ENCODE assay signal across 24 cellular contexts in the genomic region with DNA sequence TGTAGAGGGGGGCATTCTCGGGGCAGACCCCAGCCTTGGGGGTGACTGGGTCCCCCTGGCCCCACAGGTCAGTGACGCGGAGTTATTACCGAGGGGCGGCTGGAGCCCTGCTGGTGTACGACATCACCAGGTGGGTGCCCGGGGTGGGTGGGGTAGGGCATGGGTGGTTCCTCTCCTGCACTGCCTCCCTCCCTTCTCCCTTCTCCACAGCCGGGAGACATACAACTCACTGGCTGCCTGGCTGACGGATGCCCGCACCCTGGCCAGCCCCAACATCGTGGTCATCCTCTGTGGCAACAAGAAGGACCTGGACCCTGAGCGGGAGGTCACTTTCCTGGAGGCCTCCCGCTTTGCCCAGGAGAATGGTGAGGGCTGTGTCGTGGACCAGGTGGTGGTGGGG.
DNase-seq lines count a peak whose midpoint lies in the region; ATAC-seq and TF ChIP-seq lines count a peak whose summit lies in the region.
"Had no signal": no experiment of that assay in that cellular context is flagged by ENCODE, and none has a peak within 500 bp of the region (broad histone marks: within the 10 kb centered on the region; RNA-seq: fewer than 3 reads in every experiment).

No MANE protein-coding gene starts in this region.

- H3K27me3 Mint-ChIP-seq in central memory CD8-positive, alpha-beta T cell = no peaks in the 10 kb centered on the region
- H3K27me3 Mint-ChIP-seq: CD4-positive, alpha-beta T cell had no signal

- no peak overlapping the region for H3K27ac ChIP-seq in HEK293 (ENCODE audit: extremely low read depth, low read depth, low read length)
- H3K27ac ChIP-seq: A549; BLaER1 treated with 17β-estradiol and CSF1 and Interleukin-3, amounts not matched to agents 10 nM and 100 nM; GM23248 had no signal

- H3K4me1 Mint-ChIP-seq in central memory CD8-positive, alpha-beta T cell = peaks cover 24% of the 10 kb centered on the region
- H3K4me1 Mint-ChIP-seq in stimulated activated effector memory CD8-positive, alpha-beta T cell treated with anti-CD3 and anti-CD28 coated beads, Interleukin-12 subunit alpha, Interleukin-12 subunit beta, amount 100 ng/mL, for 72 hours = peaks cover 47% of the 10 kb centered on the region

- H3K4me3 ChIP-seq in HEK293 (ENCODE audit: low read depth, low read length) = no peak overlapping the region
- H3K4me3 ChIP-seq: A549; BLaER1 treated with 17β-estradiol and CSF1 and Interleukin-3, amounts not matched to agents 10 nM and 100 nM; GM12878; GM23248 had no signal

- H3K36me3 ChIP-seq in HEK293 (ENCODE audit: control insufficient read depth in 2 of 2, insufficient read depth in 1 of 2, low read length in 2 of 2) = peaks cover 0 to 23% of the 10 kb centered on the region in 2 experiments; a peak in 1 of 3 replicates
- H3K36me3 ChIP-seq: BE2C had no signal

- POLR2A ChIA-PET in HEK293 (lab: Yijun Ruan, JAX) = interaction anchor here (0.6 kb wide), 2 partner anchors 17 to 110 kb away, joined by 3 to 5 read pairs; no protein-coding TSS in a partner anchor

- no peaks in the 10 kb centered on the region for H3K9me3 ChIP-seq in HEK293 (ENCODE audit: control insufficient read depth, insufficient read depth, low read depth, low read length)
- H3K9me3 ChIP-seq: A549; BE2C; BLaER1 treated with 17β-estradiol and CSF1 and Interleukin-3, amounts not matched to agents 10 nM and 100 nM had no signal

- CTCF ChIA-PET in HEK293 (lab: Yijun Ruan, JAX) = interaction anchor here (0.6 kb wide), 1 partner anchor 375 kb away, joined by 3 read pairs; no protein-coding TSS in a partner anchor

- H3K4me1 ChIP-seq in HEK293 (ENCODE audit: control insufficient read depth, insufficient read depth, low read length) = peaks cover 5% of the 10 kb centered on the region; the same call in 1 of the 2 replicates

- ATAC-seq in central memory CD8-positive, alpha-beta T cell (replicated peaks; ENCODE audit: extremely low read depth, poor library complexity, severe bottlenecking) = no peak
- no peak for ATAC-seq in stimulated activated effector memory CD8-positive, alpha-beta T cell treated with anti-CD3 and anti-CD28 coated beads, Interleukin-12 subunit alpha, Interleukin-12 subunit beta, amount 100 ng/mL, for 72 hours
- no peak for ATAC-seq in HG03196 (IDR thresholded peaks at IDR 0.05; ENCODE audit: unreplicated experiment)
- ATAC-seq: A549, GM12878, HCT116 had no signal

- H3K36me3 Mint-ChIP-seq in central memory CD8-positive, alpha-beta T cell (ENCODE audit: insufficient read depth) = peaks cover 31% of the 10 kb centered on the region
- peaks cover 61% of the 10 kb centered on the region for H3K36me3 Mint-ChIP-seq in stimulated activated effector memory CD8-positive, alpha-beta T cell treated with anti-CD3 and anti-CD28 coated beads, Interleukin-12 subunit alpha, Interleukin-12 subunit beta, amount 100 ng/mL, for 72 hours

- TF ChIP-seq CTCF in HEK293 (tag by site-specific recombination; IDR thresholded peaks at IDR 0.05) = no peak

- no peak for DNase-seq in central memory CD8-positive, alpha-beta T cell (ENCODE audit: low spot score in 2 of 2)
- DNase-seq in stimulated activated effector memory CD8-positive, alpha-beta T cell treated with anti-CD3 and anti-CD28 coated beads, Interleukin-12 subunit alpha, Interleukin-12 subunit beta, amount 100 ng/mL, for 72 hours (ENCODE audit: low spot score in 2 of 2) = no peak
- DNase-seq in stimulated activated CD4-positive, alpha-beta T cell treated with anti-CD3 and anti-CD28 coated beads, Interleukin-2, amount 100 ng/mL, for 24 hours = no peak
- no peak for DNase-seq in NOMO-1 treated with DMSO at 0.1 percent for 48 hours (lab: John Stamatoyannopoulos, UW; ENCODE audit: unreplicated experiment)
- DNase-seq: 8988T; ACHN; AML-193; BE2C; CD4-positive, alpha-beta T cell; CD8-positive, alpha-beta memory T cell; DMS 273 treated with DMSO at 0.1 percent for 48 hours; DMS79; EL; GDM1; GM23248; H9; HFFc6 had no signal

- no peaks in the 10 kb centered on the region for H3K9me3 Mint-ChIP-seq in central memory CD8-positive, alpha-beta T cell
- H3K9me3 Mint-ChIP-seq in stimulated activated effector memory CD8-positive, alpha-beta T cell treated with anti-CD3 and anti-CD28 coated beads, Interleukin-12 subunit alpha, Interleukin-12 subunit beta, amount 100 ng/mL, for 72 hours = no peaks in the 10 kb centered on the region
- H3K9me3 Mint-ChIP-seq: CD4-positive, alpha-beta T cell; CD8-positive, alpha-beta memory T cell; H9; HFFc6 had no signal

- H3K27ac Mint-ChIP-seq in central memory CD8-positive, alpha-beta T cell (ENCODE audit: low read depth) = peak overlapping the region; percentile 52
- peak overlapping the region; percentile 3 for H3K27ac Mint-ChIP-seq in stimulated activated effector memory CD8-positive, alpha-beta T cell treated with anti-CD3 and anti-CD28 coated beads, Interleukin-12 subunit alpha, Interleukin-12 subunit beta, amount 100 ng/mL, for 72 hours
- H3K27ac Mint-ChIP-seq: CD4-positive, alpha-beta T cell; HFFc6 had no signal

- H3K4me3 Mint-ChIP-seq in central memory CD8-positive, alpha-beta T cell = no peak overlapping the region
- H3K4me3 Mint-ChIP-seq in stimulated activated effector memory CD8-positive, alpha-beta T cell treated with anti-CD3 and anti-CD28 coated beads, Interleukin-12 subunit alpha, Interleukin-12 subunit beta, amount 100 ng/mL, for 72 hours = no peak overlapping the region
- H3K4me3 Mint-ChIP-seq: CD14-positive monocyte; CD4-positive, alpha-beta T cell; CD8-positive, alpha-beta memory T cell; H9; HFFc6 had no signal

TF ChIP-seq in HEK293, 187 proteins besides CTCF, POLR2A, EP300 and RAD21:
- TF ChIP-seq ZNF654 (tag by site-specific recombination; IDR thresholded peaks at IDR 0.05; ENCODE audit: low read depth) (no peak), KLF1 (tag by site-specific recombination; IDR thresholded peaks at IDR 0.05) (peak; percentile 61), GLIS2 (tag by site-specific recombination; IDR thresholded peaks at IDR 0.05) (0 out of 2 replicates have a peak, but pooled peaks have one; percentile 19)
